Comparison of ENCODE assay signal across 1 cellular context in the genomic region with DNA sequence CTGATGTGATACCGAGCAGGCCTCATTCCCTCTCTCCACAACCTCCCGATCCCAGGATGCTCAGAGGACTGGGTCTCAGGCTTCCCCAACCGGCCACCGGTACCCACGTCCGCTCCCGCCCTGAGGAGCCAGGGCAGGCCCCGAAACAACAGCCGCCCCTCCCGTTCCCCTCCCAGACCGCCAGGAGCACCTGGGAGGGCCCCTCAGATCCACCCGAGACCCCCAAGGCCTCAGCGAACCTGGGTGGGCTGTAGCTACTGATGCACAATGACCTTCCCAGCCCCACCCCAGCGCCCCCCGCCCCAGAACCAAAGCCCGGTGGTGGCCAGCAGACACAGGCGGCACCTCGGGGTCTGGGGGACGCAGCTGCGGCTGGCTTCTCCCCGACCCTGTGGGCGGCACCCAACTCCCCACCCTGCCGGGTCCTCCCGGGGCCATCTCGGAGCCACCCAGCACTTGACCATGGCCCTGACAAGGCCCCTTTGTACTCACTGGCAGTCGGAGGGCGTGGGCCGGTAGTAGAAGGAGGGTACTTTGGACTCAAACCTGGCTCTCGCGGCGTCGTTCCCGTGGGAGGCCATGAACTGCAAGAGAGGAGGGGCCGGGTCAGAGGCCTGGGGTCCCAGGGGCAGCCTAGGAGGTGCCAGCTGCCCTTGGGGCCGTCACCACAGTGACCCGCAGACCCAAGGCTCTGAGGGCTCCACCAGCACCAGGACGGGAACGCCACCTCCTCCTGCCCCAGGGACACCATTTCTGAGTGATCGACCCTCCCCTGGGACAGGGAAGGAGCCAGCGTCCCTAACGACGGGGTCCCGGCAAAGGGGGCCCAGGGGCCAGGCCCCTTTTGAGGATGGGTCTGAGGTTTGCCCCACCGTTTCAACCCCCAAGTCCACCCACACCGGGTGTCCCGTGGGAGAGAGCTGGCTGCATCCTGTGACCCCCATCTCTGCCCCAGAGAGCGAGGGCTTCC.
A peak's percentile ranks its signal among the peaks of the same experiment; 100 is the strongest.
TF ChIP-seq lines count a peak whose summit lies in the region.

No MANE protein-coding gene starts in this region.

TF ChIP-seq in HepG2, 621 proteins besides CTCF, POLR2A, EP300 and RAD21 (continued from another document and continues in another):
- TF ChIP-seq, protein P1, sequence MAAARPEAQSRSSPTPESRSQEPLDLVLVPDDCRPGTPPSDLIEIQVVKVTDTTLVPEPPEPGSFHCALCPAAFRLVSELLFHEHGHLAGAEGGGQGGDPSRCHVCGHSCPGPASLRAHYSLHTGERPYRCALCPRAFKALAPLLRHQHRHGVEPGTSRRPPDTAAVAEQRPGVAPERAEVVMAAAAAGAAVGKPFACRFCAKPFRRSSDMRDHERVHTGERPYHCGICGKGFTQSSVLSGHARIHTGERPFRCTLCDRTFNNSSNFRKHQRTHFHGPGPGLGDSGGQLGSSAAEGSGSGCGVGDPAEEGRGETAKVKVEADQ (CRISPR knock-in tag; IDR thresholded peaks at IDR 0.05; ENCODE audit: borderline replicate concordance): no peak
- TF ChIP-seq, protein P2, sequence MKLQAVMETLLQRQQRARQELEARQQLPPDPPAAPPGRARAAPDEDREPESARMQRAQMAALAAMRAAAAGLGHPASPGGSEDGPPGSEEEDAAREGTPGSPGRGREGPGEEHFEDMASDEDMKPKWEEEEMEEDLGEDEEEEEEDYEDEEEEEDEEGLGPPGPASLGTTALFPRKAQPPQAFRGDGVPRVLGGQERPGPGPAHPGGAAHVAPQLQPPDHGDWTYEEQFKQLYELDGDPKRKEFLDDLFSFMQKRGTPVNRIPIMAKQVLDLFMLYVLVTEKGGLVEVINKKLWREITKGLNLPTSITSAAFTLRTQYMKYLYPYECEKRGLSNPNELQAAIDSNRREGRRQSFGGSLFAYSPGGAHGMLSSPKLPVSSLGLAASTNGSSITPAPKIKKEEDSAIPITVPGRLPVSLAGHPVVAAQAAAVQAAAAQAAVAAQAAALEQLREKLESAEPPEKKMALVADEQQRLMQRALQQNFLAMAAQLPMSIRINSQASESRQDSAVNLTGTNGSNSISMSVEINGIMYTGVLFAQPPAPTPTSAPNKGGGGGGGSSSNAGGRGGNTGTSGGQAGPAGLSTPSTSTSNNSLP (IDR thresholded peaks at IDR 0.05; ENCODE audit: low read depth, low read length): no peak
- TF ChIP-seq ISX (CRISPR knock-in tag; conservative IDR thresholded peaks at IDR 0.05) (no peak), ZNF234 (CRISPR knock-in tag; conservative IDR thresholded peaks at IDR 0.05) (no peak), YEATS2 (CRISPR knock-in tag; IDR thresholded peaks at IDR 0.05; ENCODE audit: borderline replicate concordance) (peak; percentile 27; the same call in 1 of the 2 replicates), NFE2L2 (IDR thresholded peaks at IDR 0.05; ENCODE audit: low read length) (no peak), REST (IDR thresholded peaks at IDR 0.05; ENCODE audit: borderline replicate concordance in 1 of 2, low read depth in 1 of 2, low read length in 2 of 2) (no peak; a peak in 1 of 4 replicates), ATF1 (CRISPR knock-in tag; IDR thresholded peaks at IDR 0.05) (no peak), ATF3 (CRISPR knock-in tag; IDR thresholded peaks at IDR 0.05) (no peak), ZFX (CRISPR knock-in tag; IDR thresholded peaks at IDR 0.05; ENCODE audit: low read depth) (no peak), RELA (CRISPR knock-in tag; IDR thresholded peaks at IDR 0.05) (no peak), MAFK (conservative IDR thresholded peaks at IDR 0.05 in 1 of 2, IDR thresholded peaks at IDR 0.05 in 1 of 2; ENCODE audit: low read length in 2 of 2) (no peak), RBFOX2 (IDR thresholded peaks at IDR 0.05; ENCODE audit: low read depth, low read length) (peak; percentile 86), ZMAT5 (CRISPR knock-in tag; IDR thresholded peaks at IDR 0.05; ENCODE audit: borderline replicate concordance, low read depth) (no peak), SRSF4 (IDR thresholded peaks at IDR 0.05; ENCODE audit: low read depth, low read length, poor library complexity, severe bottlenecking) (no peak), ZNF550 (CRISPR knock-in tag; IDR thresholded peaks at IDR 0.05; ENCODE audit: borderline replicate concordance) (no peak), ZBTB42 (CRISPR knock-in tag; IDR thresholded peaks at IDR 0.05) (no peak), KLF13 (CRISPR knock-in tag; IDR thresholded peaks at IDR 0.05) (no peak), ZNF367 (CRISPR knock-in tag; IDR thresholded peaks at IDR 0.05; ENCODE audit: borderline replicate concordance) (no peak), YY1 (IDR thresholded peaks at IDR 0.05; ENCODE audit: insufficient read depth, insufficient replicate concordance, low read depth, low read length) (peak; percentile 47), STAT6 (CRISPR knock-in tag; IDR thresholded peaks at IDR 0.05; ENCODE audit: borderline replicate concordance) (no peak), TBX2 (CRISPR knock-in tag; IDR thresholded peaks at IDR 0.05; ENCODE audit: borderline replicate concordance) (peak; percentile 71)
- TF ChIP-seq, protein P3, sequence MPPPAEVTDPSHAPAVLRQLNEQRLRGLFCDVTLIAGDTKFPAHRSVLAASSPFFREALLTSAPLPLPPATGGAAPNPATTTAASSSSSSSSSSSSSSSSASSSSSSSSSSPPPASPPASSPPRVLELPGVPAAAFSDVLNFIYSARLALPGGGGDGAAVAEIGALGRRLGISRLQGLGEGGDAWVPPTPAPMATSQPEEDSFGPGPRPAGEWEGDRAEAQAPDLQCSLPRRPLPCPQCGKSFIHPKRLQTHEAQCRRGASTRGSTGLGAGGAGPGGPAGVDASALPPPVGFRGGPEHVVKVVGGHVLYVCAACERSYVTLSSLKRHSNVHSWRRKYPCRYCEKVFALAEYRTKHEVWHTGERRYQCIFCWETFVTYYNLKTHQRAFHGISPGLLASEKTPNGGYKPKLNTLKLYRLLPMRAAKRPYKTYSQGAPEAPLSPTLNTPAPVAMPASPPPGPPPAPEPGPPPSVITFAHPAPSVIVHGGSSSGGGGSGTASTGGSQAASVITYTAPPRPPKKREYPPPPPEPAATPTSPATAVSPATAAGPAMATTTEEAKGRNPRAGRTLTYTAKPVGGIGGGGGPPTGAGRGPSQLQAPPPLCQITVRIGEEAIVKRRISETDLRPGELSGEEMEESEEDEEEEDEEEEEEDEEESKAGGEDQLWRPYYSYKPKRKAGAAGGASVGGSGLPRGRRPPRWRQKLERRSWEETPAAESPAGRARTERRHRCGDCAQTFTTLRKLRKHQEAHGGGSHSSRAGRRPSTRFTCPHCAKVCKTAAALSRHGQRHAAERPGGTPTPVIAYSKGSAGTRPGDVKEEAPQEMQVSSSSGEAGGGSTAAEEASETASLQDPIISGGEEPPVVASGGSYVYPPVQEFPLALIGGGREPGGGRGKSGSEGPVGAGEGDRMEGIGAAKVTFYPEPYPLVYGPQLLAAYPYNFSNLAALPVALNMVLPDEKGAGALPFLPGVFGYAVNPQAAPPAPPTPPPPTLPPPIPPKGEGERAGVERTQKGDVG (CRISPR knock-in tag; IDR thresholded peaks at IDR 0.05; ENCODE audit: borderline replicate concordance): no peak
- TF ChIP-seq, protein P4, sequence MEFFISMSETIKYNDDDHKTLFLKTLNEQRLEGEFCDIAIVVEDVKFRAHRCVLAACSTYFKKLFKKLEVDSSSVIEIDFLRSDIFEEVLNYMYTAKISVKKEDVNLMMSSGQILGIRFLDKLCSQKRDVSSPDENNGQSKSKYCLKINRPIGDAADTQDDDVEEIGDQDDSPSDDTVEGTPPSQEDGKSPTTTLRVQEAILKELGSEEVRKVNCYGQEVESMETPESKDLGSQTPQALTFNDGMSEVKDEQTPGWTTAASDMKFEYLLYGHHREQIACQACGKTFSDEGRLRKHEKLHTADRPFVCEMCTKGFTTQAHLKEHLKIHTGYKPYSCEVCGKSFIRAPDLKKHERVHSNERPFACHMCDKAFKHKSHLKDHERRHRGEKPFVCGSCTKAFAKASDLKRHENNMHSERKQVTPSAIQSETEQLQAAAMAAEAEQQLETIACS (CRISPR knock-in tag; IDR thresholded peaks at IDR 0.05): no peak
- TF ChIP-seq, protein P5, sequence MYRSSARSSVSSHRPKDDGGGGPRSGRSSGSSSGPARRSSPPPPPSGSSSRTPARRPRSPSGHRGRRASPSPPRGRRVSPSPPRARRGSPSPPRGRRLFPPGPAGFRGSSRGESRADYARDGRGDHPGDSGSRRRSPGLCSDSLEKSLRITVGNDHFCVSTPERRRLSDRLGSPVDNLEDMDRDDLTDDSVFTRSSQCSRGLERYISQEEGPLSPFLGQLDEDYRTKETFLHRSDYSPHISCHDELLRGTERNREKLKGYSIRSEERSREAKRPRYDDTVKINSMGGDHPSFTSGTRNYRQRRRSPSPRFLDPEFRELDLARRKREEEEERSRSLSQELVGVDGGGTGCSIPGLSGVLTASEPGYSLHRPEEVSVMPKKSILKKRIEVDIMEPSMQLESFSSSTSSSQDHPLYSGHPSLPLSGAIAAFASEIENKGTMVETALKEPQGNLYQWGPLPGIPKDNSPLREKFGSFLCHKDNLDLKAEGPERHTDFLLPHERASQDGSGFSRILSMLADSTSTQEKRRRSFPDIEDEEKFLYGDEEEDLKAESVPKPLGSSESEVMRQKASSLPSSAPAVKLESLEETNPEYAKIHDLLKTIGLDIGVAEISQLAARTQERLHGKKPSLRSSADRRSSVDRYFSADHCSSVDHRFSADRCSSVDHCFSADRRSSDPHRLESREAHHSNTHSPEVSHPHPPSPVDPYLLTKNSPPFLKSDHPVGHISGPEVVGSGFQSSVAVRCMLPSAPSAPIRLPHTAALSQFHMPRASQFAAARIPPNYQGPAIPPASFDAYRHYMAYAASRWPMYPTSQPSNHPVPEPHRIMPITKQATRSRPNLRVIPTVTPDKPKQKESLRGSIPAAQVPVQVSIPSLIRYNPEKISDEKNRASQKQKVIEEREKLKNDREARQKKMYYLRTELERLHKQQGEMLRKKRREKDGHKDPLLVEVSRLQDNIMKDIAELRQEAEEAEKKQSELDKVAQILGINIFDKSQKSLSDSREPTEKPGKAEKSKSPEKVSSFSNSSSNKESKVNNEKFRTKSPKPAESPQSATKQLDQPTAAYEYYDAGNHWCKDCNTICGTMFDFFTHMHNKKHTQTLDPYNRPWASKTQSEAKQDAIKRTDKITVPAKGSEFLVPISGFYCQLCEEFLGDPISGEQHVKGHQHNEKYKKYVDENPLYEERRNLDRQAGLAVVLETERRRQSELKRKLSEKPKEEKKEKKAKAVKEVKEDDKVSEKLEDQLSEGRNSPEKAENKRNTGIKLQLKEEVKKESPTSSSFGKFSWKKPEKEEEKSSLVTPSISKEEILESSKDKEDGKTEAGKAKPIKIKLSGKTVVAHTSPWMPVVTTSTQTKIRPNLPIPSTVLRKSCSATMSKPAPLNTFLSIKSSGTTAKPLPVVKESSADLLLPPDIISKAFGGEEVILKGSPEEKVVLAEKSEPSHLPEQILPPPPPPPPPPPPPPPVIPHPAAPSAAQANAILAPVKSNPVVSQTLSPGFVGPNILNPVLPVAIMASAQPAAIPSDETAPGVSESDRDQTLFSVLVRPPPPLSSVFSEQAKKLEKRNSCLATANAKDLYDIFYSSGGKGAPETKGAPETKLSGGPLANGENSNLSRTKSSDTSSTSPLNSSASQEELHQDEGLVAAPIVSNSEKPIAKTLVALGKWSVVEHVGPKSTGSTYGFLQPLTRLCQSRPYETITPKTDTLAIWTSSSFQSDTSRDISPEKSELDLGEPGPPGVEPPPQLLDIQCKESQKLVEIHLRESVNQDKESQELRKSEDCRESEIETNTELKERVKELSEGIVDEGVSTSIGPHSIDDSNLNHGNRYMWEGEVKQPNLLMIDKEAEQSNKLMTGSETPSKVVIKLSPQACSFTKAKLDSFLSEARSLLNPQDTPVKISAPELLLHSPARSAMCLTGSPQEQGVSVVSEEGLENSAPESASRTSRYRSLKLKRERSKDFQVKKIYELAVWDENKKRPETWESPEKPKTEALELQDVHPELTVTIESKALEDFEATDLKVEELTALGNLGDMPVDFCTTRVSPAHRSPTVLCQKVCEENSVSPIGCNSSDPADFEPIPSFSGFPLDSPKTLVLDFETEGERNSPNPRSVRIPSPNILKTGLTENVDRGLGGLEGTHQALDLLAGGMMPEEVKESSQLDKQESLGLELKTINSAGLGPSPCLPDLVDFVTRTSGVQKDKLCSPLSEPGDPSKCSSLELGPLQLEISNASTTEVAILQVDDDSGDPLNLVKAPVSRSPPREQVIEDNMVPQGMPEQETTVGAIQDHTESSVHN (CRISPR knock-in tag; IDR thresholded peaks at IDR 0.05): no peak
